ENCODE assay signal across 8 cellular contexts in genomic region chr10:92241158-92241500, GRCh38. TPM values are rescaled to one million over a fixed set of nuclear protein-coding genes. Genes with fewer than 3 reads are reported as not detected.
DNase-seq lines count a peak whose midpoint lies in the region; ATAC-seq and TF ChIP-seq lines count a peak whose summit lies in the region.

No MANE protein-coding gene starts in this region.

- H3K27ac ChIP-seq in Peyer's patch, result peak overlapping the region; percentile 74 to 89 (median 86)
- peak overlapping the region; percentile 18 for H3K27ac ChIP-seq in endodermal cell (ENCODE audit: low read depth, low read length)
- peak overlapping the region; percentile 86 for H3K27ac ChIP-seq in muscle layer of duodenum (ENCODE audit: low read length)

- peaks cover 0 to 23% (median 4%) of the 10 kb centered on the region in 4 donors for H3K4me1 ChIP-seq in Peyer's patch
- peaks cover 5% of the 10 kb centered on the region for H3K4me1 ChIP-seq in endodermal cell (ENCODE audit: control insufficient read depth, insufficient read depth, low read length)
- peaks cover 13 to 16% of the 10 kb centered on the region in 2 donors for H3K4me1 ChIP-seq in muscle layer of duodenum (ENCODE audit: control insufficient read depth in 1 of 2, insufficient read depth in 2 of 2, low read length in 2 of 2)

- peak overlapping the region; percentile 60 for H3K27ac Mint-ChIP-seq in endodermal cell

- no peak for TF ChIP-seq CTCF in Peyer's patch (IDR thresholded peaks at IDR 0.05)
- TF ChIP-seq CTCF in endodermal cell (conservative IDR thresholded peaks at IDR 0.05), result no peak

- DNase-seq in Peyer's patch (no peak), endodermal cell (peak; percentile 67), NCI-H1105 treated with DMSO at 0.1 percent for 48 hours (lab: John Stamatoyannopoulos, UW) (no peak)
- DNase-seq in stimulated activated CD4-positive, alpha-beta T cell treated with anti-CD3 and anti-CD28 coated beads, Interleukin-4, amount 100 ng/mL, for 24 hours, result no peak

- WGBS in endodermal cell (ENCODE audit: insufficient coverage in 1 of 2, insufficient read length in 1 of 2), 2 experiments, result 0 to 6% methylated on average over 2 to 9 of the region's 9 CpGs

- peak overlapping the region; percentile 91 for H3K4me3 ChIP-seq in GM08714 (ENCODE audit: low read length)
- peak overlapping the region; percentile 63 to 86 (median 76) for H3K4me3 ChIP-seq in Peyer's patch
- peak overlapping the region; percentile 89 for H3K4me3 ChIP-seq in endodermal cell (ENCODE audit: low read length)
- H3K4me3 ChIP-seq in muscle layer of duodenum (ENCODE audit: low read depth in 1 of 2, low read length in 2 of 2), result peak overlapping the region; percentile 71 to 84

- H3K36me3 Mint-ChIP-seq in endodermal cell (ENCODE audit: low read depth), result no peaks in the 10 kb centered on the region

- TF ChIP-seq POLR2A in Peyer's patch (IDR thresholded peaks at IDR 0.05), result no peak

- H3K4me1 Mint-ChIP-seq in endodermal cell, result peaks cover 22% of the 10 kb centered on the region

- H3K27me3 ChIP-seq in Peyer's patch, result no peaks in the 10 kb centered on the region
- H3K27me3 ChIP-seq in endodermal cell (ENCODE audit: control insufficient read depth, insufficient read depth, low read length, poor library complexity, severe bottlenecking), result peaks cover 30% of the 10 kb centered on the region
- no peaks in the 10 kb centered on the region for H3K27me3 ChIP-seq in muscle layer of duodenum (ENCODE audit: low read depth, low read length)

- no peaks in the 10 kb centered on the region for H3K36me3 ChIP-seq in Peyer's patch
- H3K36me3 ChIP-seq in endodermal cell (ENCODE audit: control insufficient read depth, insufficient read depth, low read length), result no peaks in the 10 kb centered on the region
- H3K36me3 ChIP-seq in muscle layer of duodenum (ENCODE audit: control insufficient read depth in 1 of 2, insufficient read depth in 2 of 2, low read length in 2 of 2), result no peaks in the 10 kb centered on the region

- peak overlapping the region; percentile 78 for H3K9ac ChIP-seq in endodermal cell (ENCODE audit: extremely low read depth, low read length, poor library complexity, severe bottlenecking)

- no peaks in the 10 kb centered on the region for H3K9me3 Mint-ChIP-seq in endodermal cell

- ATAC-seq in GM18519 (IDR thresholded peaks at IDR 0.05; ENCODE audit: low FRiP score, unreplicated experiment), result no peak
- ATAC-seq in GM18867 (IDR thresholded peaks at IDR 0.05; ENCODE audit: unreplicated experiment), result no peak

- H3K9me3 ChIP-seq in Peyer's patch, result no peaks in the 10 kb centered on the region
- H3K9me3 ChIP-seq in endodermal cell (ENCODE audit: control insufficient read depth, low read length), result no peaks in the 10 kb centered on the region
- no peaks in the 10 kb centered on the region for H3K9me3 ChIP-seq in muscle layer of duodenum (ENCODE audit: control insufficient read depth in 1 of 2, low read length in 2 of 2)

- peaks cover 55% of the 10 kb centered on the region for H3K27me3 Mint-ChIP-seq in endodermal cell (ENCODE audit: insufficient read depth)

- H3K4me3 Mint-ChIP-seq in endodermal cell, result peak overlapping the region; percentile 74

RNA-seq across cellular contexts. Expression of gene CPEB3, which starts 49.7 kb away (rescaled TPM):
- total RNA-seq in Peyer's patch, result 10 to 100 TPM in 3 of 4 donors, 1 to 10 TPM in 1; 9.9 to 15.2 (median 11.4) TPM
- 1 to 10 TPM; 1.1 to 1.3 TPM for total RNA-seq in endodermal cell
- polyA plus RNA-seq in endodermal cell (2013, experiment 1 of 2), result 0.82 TPM
- polyA plus RNA-seq in endodermal cell (2013, experiment 2 of 2), result 0.87 TPM

RNA-seq across cellular contexts. Expression of gene MARCHF5, which starts 49.8 kb away (rescaled TPM):
- 10 to 100 TPM in 3 of 4 donors, 1 to 10 TPM in 1; 9.1 to 22.1 (median 18.6) TPM for total RNA-seq in Peyer's patch
- total RNA-seq in endodermal cell, result 10 to 100 TPM; 29.8 to 38.0 TPM
- polyA plus RNA-seq in endodermal cell (2013, experiment 1 of 2), result 46.9 TPM
- 42.9 TPM for polyA plus RNA-seq in endodermal cell (2013, experiment 2 of 2)

Comparison
In these comparisons a context has a peak if more than half of its experiments do, and no peak if none do; other contexts are left out.
1. H3K27ac ChIP-seq: peak in every context shown above with its lines; median percentile 86 in Peyer's patch; 86 in muscle layer of duodenum; 18 in endodermal cell.
2. RNA of gene CPEB3, which starts 49.7 kb away (total RNA-seq): 9.9 to 15.2 TPM in Peyer's patch; 1.1 to 1.3 TPM in endodermal cell; every median in the first group is over 4 times any median in the second.
3. Peak in every context shown above with its lines, with median percentiles within 50 percentile points of each other: H3K4me3 ChIP-seq.